In genomic region chr17:36545465-36546417, GRCh38 we compare ENCODE assay signal across 8 cellular contexts. TPM values are rescaled to one million over a fixed set of nuclear protein-coding genes. Genes with fewer than 3 reads are reported as not detected.
DNase-seq lines count a peak whose midpoint lies in the region; ATAC-seq and TF ChIP-seq lines count a peak whose summit lies in the region.

No MANE protein-coding gene starts in this region.

- H3K18ac ChIP-seq in trophoblast cell (ENCODE audit: low read length): peak overlapping the region; percentile 95

- peak overlapping the region; percentile 85 for H4K12ac ChIP-seq in trophoblast cell (ENCODE audit: low read depth, low read length)

- TF ChIP-seq POLR2A in tibial nerve (IDR thresholded peaks at IDR 0.05): peak; percentile 40 to 65

- H4K8ac ChIP-seq in trophoblast cell (ENCODE audit: low read depth, low read length): peak overlapping the region; percentile 92

- H3K27me3 Mint-ChIP-seq in activated naive CD8-positive, alpha-beta T cell treated with anti-CD3 and anti-CD28 coated beads, Interleukin-2, amount 50 U/mL, for 24 hours: no peaks in the 10 kb centered on the region

- H3K79me1 ChIP-seq in trophoblast cell (ENCODE audit: low read length): peaks cover 16% of the 10 kb centered on the region

- peak overlapping the region; percentile 41 for H4K91ac ChIP-seq in trophoblast cell (ENCODE audit: low read depth, low read length)

- H2BK5ac ChIP-seq in trophoblast cell (ENCODE audit: low read depth, low read length, poor library complexity): peak overlapping the region; percentile 82

- H3K36me3 ChIP-seq in cardiac muscle cell (no peaks in the 10 kb centered on the region), trophoblast cell (ENCODE audit: control insufficient read depth in 1 of 2, insufficient read depth in 2 of 2, low read length in 2 of 2) (peaks cover 0 to 2% of the 10 kb centered on the region in 2 experiments), tibial nerve (no peaks in the 10 kb centered on the region)

- H2AFZ ChIP-seq in trophoblast cell (ENCODE audit: insufficient read depth, low read length, poor library complexity): peak overlapping the region; percentile 53

- peaks cover 19% of the 10 kb centered on the region for H3K4me1 ChIP-seq in cardiac muscle cell (ENCODE audit: low read depth)
- peaks cover 0 to 3% of the 10 kb centered on the region in 2 experiments for H3K4me1 ChIP-seq in trophoblast cell (ENCODE audit: control insufficient read depth in 1 of 2, insufficient read depth in 2 of 2, low read length in 2 of 2)
- peaks cover 0 to 60% (median 44%) of the 10 kb centered on the region in 4 donors for H3K4me1 ChIP-seq in tibial nerve

- TF ChIP-seq EP300 in tibial nerve (IDR thresholded peaks at IDR 0.05): peak; percentile 13 to 63

- no CpG with 5 or more reads among the region's 60 CpGs for WGBS in trophoblast cell (ENCODE audit: extremely low coverage, insufficient coverage, insufficient read length)
- 0 to 1% methylated on average over 49 to 52 of the region's 60 CpGs for WGBS in tibial nerve, 2 donors

- peak overlapping the region; percentile 93 for H3K4ac ChIP-seq in trophoblast cell (ENCODE audit: low read depth, low read length)

- H3K14ac ChIP-seq in trophoblast cell (ENCODE audit: low read length): peak overlapping the region; percentile 93

- no peaks in the 10 kb centered on the region for H3K9me3 Mint-ChIP-seq in activated naive CD8-positive, alpha-beta T cell treated with anti-CD3 and anti-CD28 coated beads, Interleukin-2, amount 50 U/mL, for 24 hours

- peak; percentile 99 for DNase-seq in GM12865 (ENCODE audit: low read depth)
- peak; percentile 86 for DNase-seq in NCI-H1105 treated with DMSO at 0.1 percent for 48 hours (lab: John Stamatoyannopoulos, UW)
- DNase-seq in SKM-1 treated with dmso at 0.1 percent for 144 hours (lab: John Stamatoyannopoulos, UW; ENCODE audit: unreplicated experiment): peak; percentile 92
- DNase-seq in activated naive CD8-positive, alpha-beta T cell treated with anti-CD3 and anti-CD28 coated beads, Interleukin-2, amount 50 U/mL, for 24 hours: peak; percentile 97
- peak; percentile 98 to 99 for DNase-seq in cardiac muscle cell (ENCODE audit: low read depth in 1 of 2, low spot score in 1 of 2)
- DNase-seq in trophoblast cell: peak; percentile 96 to 97
- DNase-seq in tibial nerve (ENCODE audit: low spot score in 2 of 2): peak; percentile 90 to 94

- H3K27ac ChIP-seq in cardiac muscle cell: peak overlapping the region; percentile 96
- H3K27ac ChIP-seq in trophoblast cell (ENCODE audit: low read depth, low read length): peak overlapping the region; percentile 91
- H3K27ac ChIP-seq in tibial nerve: peak overlapping the region; percentile 98 to 100 (median 99)

- TF ChIP-seq CTCF in GM12865 (IDR thresholded peaks at IDR 0.05; ENCODE audit: insufficient read depth, low read depth, low read length, missing control alignments) (no peak), cardiac muscle cell (IDR thresholded peaks at IDR 0.05; ENCODE audit: low read depth, low read length) (no peak), tibial nerve (IDR thresholded peaks at IDR 0.05) (peak in 1 of 5 experiments; percentile 44)

- H2BK120ac ChIP-seq in trophoblast cell (ENCODE audit: insufficient read depth, low read length, poor library complexity): peak overlapping the region; percentile 80

- H3K4me3 ChIP-seq in GM12865 (ENCODE audit: low read depth, low read length): peak overlapping the region; percentile 89
- peak overlapping the region; percentile 72 for H3K4me3 ChIP-seq in cardiac muscle cell
- peak overlapping the region; percentile 94 for H3K4me3 ChIP-seq in trophoblast cell (ENCODE audit: low read depth, low read length)
- H3K4me3 ChIP-seq in tibial nerve: peak overlapping the region; percentile 93 to 98 (median 96)

- H2BK12ac ChIP-seq in trophoblast cell (ENCODE audit: low read length): no peak overlapping the region

- H3K9me3 ChIP-seq in cardiac muscle cell (ENCODE audit: low read depth) (no peaks in the 10 kb centered on the region), trophoblast cell (ENCODE audit: insufficient read depth, low read depth, low read length) (no peaks in the 10 kb centered on the region), tibial nerve (no peaks in the 10 kb centered on the region)

- H3K4me2 ChIP-seq in trophoblast cell (ENCODE audit: low read length): peak overlapping the region; percentile 88

- peak overlapping the region; percentile 94 for H3K27ac Mint-ChIP-seq in activated naive CD8-positive, alpha-beta T cell treated with anti-CD3 and anti-CD28 coated beads, Interleukin-2, amount 50 U/mL, for 24 hours

- H3K27me3 ChIP-seq in cardiac muscle cell: no peaks in the 10 kb centered on the region
- no peaks in the 10 kb centered on the region for H3K27me3 ChIP-seq in trophoblast cell (ENCODE audit: insufficient read depth, low read length)
- no peaks in the 10 kb centered on the region for H3K27me3 ChIP-seq in tibial nerve

- no peak overlapping the region for H3K23ac ChIP-seq in trophoblast cell (ENCODE audit: low read length)

- peaks cover 53% of the 10 kb centered on the region for H3K4me1 Mint-ChIP-seq in activated naive CD8-positive, alpha-beta T cell treated with anti-CD3 and anti-CD28 coated beads, Interleukin-2, amount 50 U/mL, for 24 hours

- H3K4me3 Mint-ChIP-seq in activated naive CD8-positive, alpha-beta T cell treated with anti-CD3 and anti-CD28 coated beads, Interleukin-2, amount 50 U/mL, for 24 hours: peak overlapping the region; percentile 97

- H2AK5ac ChIP-seq in trophoblast cell (ENCODE audit: low read length): peak overlapping the region; percentile 81

- H3K79me2 ChIP-seq in trophoblast cell (ENCODE audit: control insufficient read depth, insufficient read depth, low read length, poor library complexity): peaks cover 16% of the 10 kb centered on the region

- ATAC-seq in HG02642 (IDR thresholded peaks at IDR 0.05; ENCODE audit: poor library complexity, unreplicated experiment): peak; percentile 76
- ATAC-seq in activated naive CD8-positive, alpha-beta T cell treated with anti-CD3 and anti-CD28 coated beads, Interleukin-2, amount 50 U/mL, for 24 hours: peak; percentile 83

- H3K9ac ChIP-seq in trophoblast cell (ENCODE audit: low read length): peak overlapping the region; percentile 75

- peaks cover 39% of the 10 kb centered on the region for H3K36me3 Mint-ChIP-seq in activated naive CD8-positive, alpha-beta T cell treated with anti-CD3 and anti-CD28 coated beads, Interleukin-2, amount 50 U/mL, for 24 hours (ENCODE audit: low read depth)

RNA-seq across cellular contexts. Expression of gene GGNBP2, which starts 1.0 kb away (rescaled TPM):
- total RNA-seq in cardiac muscle cell (33.2 and 54.3 TPM in 2 replicates), tibial nerve (100 to 1,000 TPM in 1 of 4 donors, 10 to 100 TPM in 3; 53.6 to 107 (median 79.4) TPM)
- 48.1 and 63.2 TPM in 2 replicates for polyA plus RNA-seq in cardiac muscle cell
- 61.1 and 62.0 TPM in 2 replicates for polyA plus RNA-seq in trophoblast cell (2013)

RNA-seq across cellular contexts. Expression of gene PIGW, which starts 11.0 kb away (rescaled TPM):
- total RNA-seq in cardiac muscle cell (2.3 and 5.8 TPM in 2 replicates), tibial nerve (1 to 10 TPM; 2.7 to 5.7 (median 3.4) TPM)
- 10.4 and 11.8 TPM in 2 replicates for polyA plus RNA-seq in cardiac muscle cell
- polyA plus RNA-seq in trophoblast cell (2013): 7.0 and 7.1 TPM in 2 replicates

RNA-seq across cellular contexts. Expression of gene MYO19, which starts 11.1 kb away (rescaled TPM):
- total RNA-seq in cardiac muscle cell: 26.7 and 50.8 TPM in 2 replicates
- 21.0 and 28.9 TPM in 2 replicates for polyA plus RNA-seq in cardiac muscle cell
- polyA plus RNA-seq in trophoblast cell (2013): 43.1 and 44.7 TPM in 2 replicates
- 100 to 1,000 TPM in 1 of 4 donors, 10 to 100 TPM in 3; 33.3 to 120 (median 69.8) TPM for total RNA-seq in tibial nerve

RNA-seq across cellular contexts. Expression of gene DHRS11, which starts 45.9 kb away (rescaled TPM):
- 21.9 and 26.6 TPM in 2 replicates for total RNA-seq in cardiac muscle cell
- polyA plus RNA-seq in cardiac muscle cell: 23.7 and 25.0 TPM in 2 replicates
- 5.6 and 5.7 TPM in 2 replicates for polyA plus RNA-seq in trophoblast cell (2013)
- 10 to 100 TPM in 1 of 4 donors, 1 to 10 TPM in 2, under 1 TPM in 1; 0.78 to 14.7 (median 6.9) TPM for total RNA-seq in tibial nerve

RNA-seq across cellular contexts. Expression of gene MRM1, which starts 55.6 kb away (rescaled TPM):
- 8.9 and 9.5 TPM in 2 replicates for total RNA-seq in cardiac muscle cell
- 8.9 and 10.0 TPM in 2 replicates for polyA plus RNA-seq in cardiac muscle cell
- 0.86 and 1.1 TPM in 2 replicates for polyA plus RNA-seq in trophoblast cell (2013)
- total RNA-seq in tibial nerve: 10 to 100 TPM in 3 of 4 donors, 1 to 10 TPM in 1; 9.8 to 14.2 (median 11.5) TPM

Comparison
In these comparisons a context has a peak if more than half of its experiments do, and no peak if none do; other contexts are left out.
1. Peak in every context shown above with its lines: DNase-seq, ATAC-seq, H3K4me3 ChIP-seq and H3K27ac ChIP-seq.